Comparison of ENCODE assay signal across 19 cellular contexts in genomic region chr4:27986476-27986875, GRCh38.
DNase-seq lines count a peak whose midpoint lies in the region; ATAC-seq, FAIRE-seq and TF ChIP-seq lines count a peak whose summit lies in the region.
"Had no signal": no experiment of that assay in that cellular context is flagged by ENCODE, and none has a peak within 500 bp of the region (broad histone marks: within the 10 kb centered on the region; RNA-seq: fewer than 3 reads in every experiment).

No MANE protein-coding gene starts in this region.

- no peak for TF ChIP-seq RAD21 in HepG2 (CRISPR knock-in tag; IDR thresholded peaks at IDR 0.05)

- H3K9ac ChIP-seq in HepG2 (ENCODE audit: insufficient read depth, low read depth, low read length) = no peak overlapping the region
- H3K9ac ChIP-seq: BLaER1 had no signal

- no peak overlapping the region for H3K4me3 Mint-ChIP-seq in activated T-cell treated with anti-CD3 and anti-CD28 coated beads, Interleukin-2, amount 50 U/mL, for 4 hours
- H3K4me3 Mint-ChIP-seq: CD8-positive, alpha-beta memory T cell; HFFc6 had no signal

- CTCF ChIA-PET in HepG2 (lab: Yijun Ruan, JAX; ENCODE audit: low intra/inter-chr PET ratio, low total read pairs) = no interaction called here

- H3K4me3 ChIP-seq in HepG2 (replicated peaks in 1 of 3; ENCODE audit: insufficient read depth in 1 of 3, low read depth in 2 of 3, low read length in 3 of 3) = no peak overlapping the region
- no peak overlapping the region for H3K4me3 ChIP-seq in right lobe of liver
- H3K4me3 ChIP-seq: BLaER1, GM12878 had no signal

- H2AFZ ChIP-seq in HepG2 (ENCODE audit: low read length) = no peak overlapping the region

- no peak for ATAC-seq in HepG2
- no peak for ATAC-seq in right lobe of liver
- ATAC-seq in activated T-cell treated with anti-CD3 and anti-CD28 coated beads, Interleukin-2, amount 50 U/mL, for 4 hours = no peak
- no peak for ATAC-seq in HG02798 (IDR thresholded peaks at IDR 0.05; ENCODE audit: poor library complexity, unreplicated experiment)

- 4% methylated on average over 1 of the region's 1 CpG for WGBS in HepG2 (ENCODE audit: low lambda C conversion rate)
- WGBS in right lobe of liver (ENCODE audit: insufficient coverage, low coverage, low lambda C conversion rate, missing lambda C conversion rate) = 64% methylated on average over 1 of the region's 1 CpG

- no peak for FAIRE-seq in HepG2 (lab: Jason Lieb, UNC)
- FAIRE-seq: GM12878, GM18507 had no signal

- no peaks in the 10 kb centered on the region for H3K4me1 ChIP-seq in HepG2 (ENCODE audit: insufficient read depth, low read length)
- no peaks in the 10 kb centered on the region for H3K4me1 ChIP-seq in right lobe of liver
- H3K4me1 ChIP-seq: BLaER1 had no signal

- BruUV-seq in HepG2 (replicated peaks; lab: Mats Ljungman, UMichigan) = no TSS peak

- DNase-seq in HepG2 (ENCODE audit: low spot score) (no peak), right lobe of liver (no peak), amniotic epithelial cell (ENCODE audit: low read depth) (peak; percentile 31), medulla oblongata (ENCODE audit: extremely low spot score) (peak; percentile 33), RKO (ENCODE audit: low spot score) (no peak), SHP77 treated with DMSO at 0.1 percent for 48 hours (lab: John Stamatoyannopoulos, UW) (no peak)
- no peak for DNase-seq in activated T-cell treated with anti-CD3 and anti-CD28 coated beads, Interleukin-2, amount 50 U/mL, for 4 hours
- DNase-seq: AML-193; CD8-positive, alpha-beta memory T cell; DMS 273 treated with DMSO at 0.1 percent for 48 hours; DMS79; HCEC 1CT; HFFc6; IMR-90 had no signal

- intact Hi-C loops in HepG2 (cut with micrococcal nuclease; ENCODE audit: unreplicated experiment) (no loop called here), right lobe of liver (cut with DNase I) (no loop called here)

- H3K36me3 Mint-ChIP-seq in activated T-cell treated with anti-CD3 and anti-CD28 coated beads, Interleukin-2, amount 50 U/mL, for 4 hours (ENCODE audit: insufficient read depth) = no peaks in the 10 kb centered on the region
- H3K36me3 Mint-ChIP-seq: CD8-positive, alpha-beta memory T cell had no signal

- H3K79me2 ChIP-seq in HepG2 (ENCODE audit: insufficient read depth, low read length) = no peaks in the 10 kb centered on the region

- no peaks in the 10 kb centered on the region for H3K4me1 Mint-ChIP-seq in activated T-cell treated with anti-CD3 and anti-CD28 coated beads, Interleukin-2, amount 50 U/mL, for 4 hours (ENCODE audit: low read depth)
- H3K4me1 Mint-ChIP-seq: CD8-positive, alpha-beta memory T cell had no signal

- TF ChIP-seq POLR2A in HepG2 (IDR thresholded peaks at IDR 0.05; ENCODE audit: insufficient read depth in 1 of 2, low read depth in 2 of 2, low read length in 2 of 2) (no peak), right lobe of liver (IDR thresholded peaks at IDR 0.05) (no peak)

- TF ChIP-seq CTCF in HepG2 (CRISPR knock-in tag; IDR thresholded peaks at IDR 0.05) (no peak), right lobe of liver (IDR thresholded peaks at IDR 0.05) (no peak)

- H3K9me3 ChIP-seq in HepG2 (ENCODE audit: low read length) (peaks cover 34% of the 10 kb centered on the region), right lobe of liver (no peaks in the 10 kb centered on the region)
- H3K9me3 ChIP-seq: BLaER1 had no signal

- H3K4me2 ChIP-seq in HepG2 (ENCODE audit: low read depth, low read length) = no peak overlapping the region
- H3K4me2 ChIP-seq: BLaER1 had no signal

- TF ChIP-seq EP300 in HepG2 (IDR thresholded peaks at IDR 0.05; ENCODE audit: low read depth in 2 of 2, low read length in 2 of 2) (no peak), HepG2 (CRISPR knock-in tag; IDR thresholded peaks at IDR 0.05; ENCODE audit: borderline replicate concordance) (no peak)

- H3K27ac ChIP-seq in HepG2 (ENCODE audit: extremely low read length, insufficient read depth, low read length) = no peak overlapping the region
- no peak overlapping the region for H3K27ac ChIP-seq in right lobe of liver
- H3K27ac ChIP-seq: 22Rv1, BLaER1 had no signal

- peaks cover 3% of the 10 kb centered on the region for H3K9me3 Mint-ChIP-seq in activated T-cell treated with anti-CD3 and anti-CD28 coated beads, Interleukin-2, amount 50 U/mL, for 4 hours
- H3K9me3 Mint-ChIP-seq: HFFc6 had no signal

- H4K20me1 ChIP-seq in HepG2 (ENCODE audit: insufficient read depth, low read length) = no peaks in the 10 kb centered on the region
- H4K20me1 ChIP-seq: BLaER1 had no signal

- H3K36me3 ChIP-seq in HepG2 (replicated peaks in 1 of 2; ENCODE audit: control insufficient read depth in 1 of 2, insufficient read depth in 2 of 2, low read length in 2 of 2) (no peaks in the 10 kb centered on the region), right lobe of liver (no peaks in the 10 kb centered on the region)
- H3K36me3 ChIP-seq: BLaER1 had no signal

- POLR2A ChIA-PET in HepG2 (lab: Yijun Ruan, JAX) = no interaction called here

- H3K27me3 ChIP-seq in HepG2 (ENCODE audit: control insufficient read depth in 1 of 2, insufficient read depth in 2 of 2, low read length in 2 of 2) (no peaks in the 10 kb centered on the region), right lobe of liver (no peaks in the 10 kb centered on the region)
- H3K27me3 ChIP-seq: BLaER1 had no signal

- H3K27me3 Mint-ChIP-seq in activated T-cell treated with anti-CD3 and anti-CD28 coated beads, Interleukin-2, amount 50 U/mL, for 4 hours (ENCODE audit: low read depth) = no peaks in the 10 kb centered on the region
- H3K27me3 Mint-ChIP-seq: CD8-positive, alpha-beta memory T cell had no signal

- in situ Hi-C loops in HepG2 (cut with HindIII; ENCODE audit: extremely low pct_ligation_motif_present, low pct_unique_long_range_greater_than_20kb) = no loop called here

TF ChIP-seq in HepG2, 621 proteins besides CTCF, POLR2A, EP300 and RAD21:
- TF ChIP-seq MAFK (conservative IDR thresholded peaks at IDR 0.05 in 1 of 2, IDR thresholded peaks at IDR 0.05 in 1 of 2; ENCODE audit: low read length in 2 of 2) (peak in 1 of 2 experiments; percentile 48; a peak in 1 of 4 replicates), MAFF (IDR thresholded peaks at IDR 0.05; ENCODE audit: low read depth, low read length) (0 out of 2 replicates have a peak, but pooled peaks have one; percentile 43), MNT (IDR thresholded peaks at IDR 0.05) (no peak), ZFP37 (CRISPR knock-in tag; IDR thresholded peaks at IDR 0.05; ENCODE audit: borderline replicate concordance) (no peak)
- TF ChIP-seq, protein P1, sequence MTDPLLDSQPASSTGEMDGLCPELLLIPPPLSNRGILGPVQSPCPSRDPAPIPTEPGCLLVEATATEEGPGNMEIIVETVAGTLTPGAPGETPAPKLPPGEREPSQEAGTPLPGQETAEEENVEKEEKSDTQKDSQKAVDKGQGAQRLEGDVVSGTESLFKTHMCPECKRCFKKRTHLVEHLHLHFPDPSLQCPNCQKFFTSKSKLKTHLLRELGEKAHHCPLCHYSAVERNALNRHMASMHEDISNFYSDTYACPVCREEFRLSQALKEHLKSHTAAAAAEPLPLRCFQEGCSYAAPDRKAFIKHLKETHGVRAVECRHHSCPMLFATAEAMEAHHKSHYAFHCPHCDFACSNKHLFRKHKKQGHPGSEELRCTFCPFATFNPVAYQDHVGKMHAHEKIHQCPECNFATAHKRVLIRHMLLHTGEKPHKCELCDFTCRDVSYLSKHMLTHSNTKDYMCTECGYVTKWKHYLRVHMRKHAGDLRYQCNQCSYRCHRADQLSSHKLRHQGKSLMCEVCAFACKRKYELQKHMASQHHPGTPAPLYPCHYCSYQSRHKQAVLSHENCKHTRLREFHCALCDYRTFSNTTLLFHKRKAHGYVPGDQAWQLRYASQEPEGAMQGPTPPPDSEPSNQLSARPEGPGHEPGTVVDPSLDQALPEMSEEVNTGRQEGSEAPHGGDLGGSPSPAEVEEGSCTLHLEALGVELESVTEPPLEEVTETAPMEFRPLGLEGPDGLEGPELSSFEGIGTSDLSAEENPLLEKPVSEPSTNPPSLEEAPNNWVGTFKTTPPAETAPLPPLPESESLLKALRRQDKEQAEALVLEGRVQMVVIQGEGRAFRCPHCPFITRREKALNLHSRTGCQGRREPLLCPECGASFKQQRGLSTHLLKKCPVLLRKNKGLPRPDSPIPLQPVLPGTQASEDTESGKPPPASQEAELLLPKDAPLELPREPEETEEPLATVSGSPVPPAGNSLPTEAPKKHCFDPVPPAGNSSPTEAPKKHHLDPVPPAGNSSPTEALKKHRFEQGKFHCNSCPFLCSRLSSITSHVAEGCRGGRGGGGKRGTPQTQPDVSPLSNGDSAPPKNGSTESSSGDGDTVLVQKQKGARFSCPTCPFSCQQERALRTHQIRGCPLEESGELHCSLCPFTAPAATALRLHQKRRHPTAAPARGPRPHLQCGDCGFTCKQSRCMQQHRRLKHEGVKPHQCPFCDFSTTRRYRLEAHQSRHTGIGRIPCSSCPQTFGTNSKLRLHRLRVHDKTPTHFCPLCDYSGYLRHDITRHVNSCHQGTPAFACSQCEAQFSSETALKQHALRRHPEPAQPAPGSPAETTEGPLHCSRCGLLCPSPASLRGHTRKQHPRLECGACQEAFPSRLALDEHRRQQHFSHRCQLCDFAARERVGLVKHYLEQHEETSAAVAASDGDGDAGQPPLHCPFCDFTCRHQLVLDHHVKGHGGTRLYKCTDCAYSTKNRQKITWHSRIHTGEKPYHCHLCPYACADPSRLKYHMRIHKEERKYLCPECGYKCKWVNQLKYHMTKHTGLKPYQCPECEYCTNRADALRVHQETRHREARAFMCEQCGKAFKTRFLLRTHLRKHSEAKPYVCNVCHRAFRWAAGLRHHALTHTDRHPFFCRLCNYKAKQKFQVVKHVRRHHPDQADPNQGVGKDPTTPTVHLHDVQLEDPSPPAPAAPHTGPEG (CRISPR knock-in tag; IDR thresholded peaks at IDR 0.05) = no peak

Comparison
In these comparisons a context has a peak if more than half of its experiments do, and no peak if none do; other contexts are left out.
1. DNase-seq: peak in amniotic epithelial cell (single experiment) and medulla oblongata (single experiment); none in HepG2 (single experiment), right lobe of liver (0 of 3), RKO (single experiment), SHP77 treated with DMSO at 0.1 percent for 48 hours (single experiment) and activated T-cell treated with anti-CD3 and anti-CD28 coated beads, Interleukin-2, amount 50 U/mL, for 4 hours (single experiment).